Comparison of ENCODE assay signal across 8 cellular contexts in genomic region chr10:87408280-87408573, GRCh38. TPM values are rescaled to one million over a fixed set of nuclear protein-coding genes. Genes with fewer than 3 reads are reported as not detected.
A peak's percentile ranks its signal among the peaks of the same experiment; 100 is the strongest.
DNase-seq lines count a peak whose midpoint lies in the region; ATAC-seq, FAIRE-seq and TF ChIP-seq lines count a peak whose summit lies in the region.
"Not testable (repeated sequence)": the region's sequence is repeated elsewhere in the genome, so short reads cannot be mapped to it uniquely, and the experiment has no call there.
"Had no signal": no experiment of that assay in that cellular context is flagged by ENCODE, and none has a peak within 500 bp of the region (broad histone marks: within the 10 kb centered on the region; RNA-seq: fewer than 3 reads in every experiment).

No MANE protein-coding gene starts in this region.

- H3K9me1 ChIP-seq in endothelial cell of umbilical vein (replicated peaks; ENCODE audit: control insufficient read depth, extremely low read depth, insufficient read depth, low read length): not testable (repeated sequence)

- not testable (repeated sequence) for H3K79me2 ChIP-seq in endothelial cell of umbilical vein (ENCODE audit: control insufficient read depth, insufficient read depth, low read length)

- H3K4me3 ChIP-seq in Caco-2 (ENCODE audit: low read depth, low read length): peak overlapping the region; percentile 11; the same call in 1 of the 2 replicates
- not testable (repeated sequence) for H3K4me3 ChIP-seq in endothelial cell of umbilical vein (replicated peaks in 1 of 3; ENCODE audit: insufficient read depth in 1 of 3, low read depth in 1 of 3, low read length in 3 of 3); naive thymus-derived CD4-positive, alpha-beta T cell (ENCODE audit: low read length)

- not testable (repeated sequence) for FAIRE-seq in endothelial cell of umbilical vein (lab: Jason Lieb, UNC)

- not testable (repeated sequence) for H3K27me3 ChIP-seq in Caco-2 (replicated peaks; ENCODE audit: control insufficient read depth, insufficient read depth, low read length); endothelial cell of umbilical vein (ENCODE audit: control insufficient read depth in 2 of 2, insufficient read depth in 2 of 2, low read length in 2 of 2); naive thymus-derived CD4-positive, alpha-beta T cell (ENCODE audit: control insufficient read depth in 2 of 2, insufficient read depth in 2 of 2, low read length in 2 of 2)

- not testable (repeated sequence) for H3K27ac ChIP-seq in endothelial cell of umbilical vein (ENCODE audit: insufficient read depth, low read depth, low read length); naive thymus-derived CD4-positive, alpha-beta T cell (ENCODE audit: low read depth, low read length)

- not testable (repeated sequence) for H3K4me1 Mint-ChIP-seq in Caco-2 (ENCODE audit: low read depth, unreplicated experiment); T-helper 17 cell; activated T-helper 17 cell treated with anti-CD3 and anti-CD28 coated beads, Interleukin-2, amount 50 U/mL, for 72 hours; naive thymus-derived CD4-positive, alpha-beta T cell

- CTCF ChIA-PET in Caco-2 (lab: Charles Lee); endothelial cell of umbilical vein (lab: Charles Lee); naive thymus-derived CD4-positive, alpha-beta T cell (lab: Charles Lee): not testable (repeated sequence)

- intact Hi-C loops in Caco-2 (cut with micrococcal nuclease; ENCODE audit: unreplicated experiment); endothelial cell of umbilical vein (cut with micrococcal nuclease); naive thymus-derived CD4-positive, alpha-beta T cell (cut with micrococcal nuclease): not testable (repeated sequence)

- not testable (repeated sequence) for H3K36me3 ChIP-seq in Caco-2 (ENCODE audit: control insufficient read depth, insufficient read depth, low read length); endothelial cell of umbilical vein (ENCODE audit: control insufficient read depth in 2 of 2, extremely low read depth in 1 of 2, insufficient read depth in 2 of 2, low read length in 2 of 2); naive thymus-derived CD4-positive, alpha-beta T cell (ENCODE audit: control insufficient read depth in 2 of 3, insufficient read depth in 3 of 3, low read length in 3 of 3)

- ATAC-seq in T-helper 17 cell; activated T-helper 17 cell treated with anti-CD3 and anti-CD28 coated beads, Interleukin-2, amount 50 U/mL, for 72 hours (replicated peaks); naive thymus-derived CD4-positive, alpha-beta T cell: not testable (repeated sequence)

- H3K4me1 ChIP-seq in Caco-2; endothelial cell of umbilical vein (ENCODE audit: control insufficient read depth, extremely low read depth, insufficient read depth, low read length); naive thymus-derived CD4-positive, alpha-beta T cell (ENCODE audit: control insufficient read depth in 2 of 2, insufficient read depth in 2 of 2, low read length in 2 of 2): not testable (repeated sequence)

- H4K20me1 ChIP-seq in endothelial cell of umbilical vein (replicated peaks; ENCODE audit: control insufficient read depth, extremely low read depth, insufficient read depth, low read length): not testable (repeated sequence)

- H3K4me3 Mint-ChIP-seq in Caco-2 (ENCODE audit: unreplicated experiment) (peak overlapping the region; percentile 51), T-helper 17 cell (peak overlapping the region; percentile 45)
- peak overlapping the region; percentile 47 for H3K4me3 Mint-ChIP-seq in activated T-helper 17 cell treated with anti-CD3 and anti-CD28 coated beads, Interleukin-2, amount 50 U/mL, for 72 hours
- H3K4me3 Mint-ChIP-seq in naive thymus-derived CD4-positive, alpha-beta T cell: peak overlapping the region in 7 of 10 donors; percentile 47 to 74 (median 60)

- dilution Hi-C loops in endothelial cell of umbilical vein (cut with MboI; ENCODE audit: extremely low pct_ligation_motif_present, low sequenced_read_pairs): not testable (repeated sequence)

- H3K9me3 Mint-ChIP-seq in Caco-2 (ENCODE audit: unreplicated experiment); activated T-helper 17 cell treated with anti-CD3 and anti-CD28 coated beads, Interleukin-2, amount 50 U/mL, for 72 hours; naive thymus-derived CD4-positive, alpha-beta T cell: not testable (repeated sequence)

- H3K27ac Mint-ChIP-seq in Caco-2 (ENCODE audit: unreplicated experiment); T-helper 17 cell; activated T-helper 17 cell treated with anti-CD3 and anti-CD28 coated beads, Interleukin-2, amount 50 U/mL, for 72 hours; naive thymus-derived CD4-positive, alpha-beta T cell: not testable (repeated sequence)

- POLR2A ChIA-PET in Caco-2 (lab: Charles Lee); endothelial cell of umbilical vein (lab: Charles Lee); naive thymus-derived CD4-positive, alpha-beta T cell (lab: Charles Lee): not testable (repeated sequence)

- not testable (repeated sequence) for BruUV-seq in Caco-2 (replicated peaks; lab: Mats Ljungman, UMichigan); endothelial cell of umbilical vein (replicated peaks; lab: Mats Ljungman, UMichigan)

- H3K9me3 ChIP-seq in Caco-2; T-helper 17 cell (ENCODE audit: control insufficient read depth, low read length, poor library complexity, severe bottlenecking); endothelial cell of umbilical vein (replicated peaks; ENCODE audit: control insufficient read depth, insufficient read depth, low read length); naive thymus-derived CD4-positive, alpha-beta T cell (ENCODE audit: control insufficient read depth in 2 of 3, low read length in 3 of 3): not testable (repeated sequence)

- H3K4me2 ChIP-seq in endothelial cell of umbilical vein (ENCODE audit: insufficient read depth, low read length): peak overlapping the region; percentile 42

- TF ChIP-seq CTCF in Caco-2 (IDR thresholded peaks at IDR 0.05; ENCODE audit: insufficient read depth in 1 of 2, low read depth in 1 of 2, low read length in 1 of 2, severe bottlenecking in 1 of 2, unreplicated experiment in 1 of 2); endothelial cell of umbilical vein (IDR thresholded peaks at IDR 0.05; ENCODE audit: extremely low read depth in 1 of 2, insufficient read depth in 1 of 2, low read depth in 1 of 2, low read length in 2 of 2): not testable (repeated sequence)

- H3K36me3 Mint-ChIP-seq in Caco-2 (ENCODE audit: insufficient read depth, unreplicated experiment); T-helper 17 cell (ENCODE audit: low read depth); activated T-helper 17 cell treated with anti-CD3 and anti-CD28 coated beads, Interleukin-2, amount 50 U/mL, for 72 hours (ENCODE audit: low read depth); naive thymus-derived CD4-positive, alpha-beta T cell: not testable (repeated sequence)

- H3K27me3 Mint-ChIP-seq in Caco-2 (ENCODE audit: insufficient read depth, unreplicated experiment); T-helper 17 cell: not testable (repeated sequence)
- peaks cover 13% of the 10 kb centered on the region for H3K27me3 Mint-ChIP-seq in activated T-helper 17 cell treated with anti-CD3 and anti-CD28 coated beads, Interleukin-2, amount 50 U/mL, for 72 hours
- peaks cover 4 to 43% (median 31%) of the 10 kb centered on the region in 5 donors for H3K27me3 Mint-ChIP-seq in naive thymus-derived CD4-positive, alpha-beta T cell

- H3K9ac ChIP-seq in endothelial cell of umbilical vein (replicated peaks; ENCODE audit: extremely low read depth, insufficient read depth, low read length): not testable (repeated sequence)

- not testable (repeated sequence) for DNase-seq in Caco-2; T-helper 17 cell; naive thymus-derived CD4-positive, alpha-beta T cell
- DNase-seq in brain pericyte (ENCODE audit: low read depth, low spot score) (peak; percentile 1), endothelial cell of umbilical vein (ENCODE audit: low read depth, low spot score) (peak; percentile 3), kidney tubule cell (ENCODE audit: low spot score) (peak; percentile 1)

- peak overlapping the region; percentile 64 for H2AFZ ChIP-seq in endothelial cell of umbilical vein (ENCODE audit: low read depth, low read length)

- not testable (repeated sequence) for TF ChIP-seq POLR2A in endothelial cell of umbilical vein (IDR thresholded peaks at IDR 0.05; ENCODE audit: low read depth, low read length)

RNA-seq across cellular contexts. Expression of gene NUTM2D, which starts 50.7 kb away (rescaled TPM):
- total RNA-seq in Caco-2 (2022) (2.9 and 4.4 TPM in 2 replicates), T-helper 17 cell (1 to 10 TPM; 1.6 to 2.3 TPM), endothelial cell of umbilical vein (1.3 and 1.6 TPM in 2 replicates)
- under 1 TPM; 0.37 to 0.50 TPM for total RNA-seq in activated T-helper 17 cell treated with anti-CD3 and anti-CD28 coated beads, Interleukin-2, amount 50 U/mL, for 72 hours
- polyA plus RNA-seq in endothelial cell of umbilical vein: 1.4 and 1.9 TPM in 2 replicates
- polyA plus RNA-seq in endothelial cell of umbilical vein (2011; cell fraction: cytosol; rRNA removed): 1.5 and 2.2 TPM in 2 replicates
- polyA plus RNA-seq in endothelial cell of umbilical vein (2011; cell fraction: nucleus; rRNA removed): 3.3 TPM in 2 replicates
- 1.3 and 1.7 TPM in 2 replicates for polyA plus RNA-seq in endothelial cell of umbilical vein (2012)
- polyA minus RNA-seq in endothelial cell of umbilical vein: 1.7 TPM in 2 replicates
- polyA minus RNA-seq in endothelial cell of umbilical vein (2011; cell fraction: cytosol; rRNA and poly(A)+ RNA removed): 0.82 TPM
- 1.9 and 2.1 TPM in 2 replicates for polyA minus RNA-seq in endothelial cell of umbilical vein (2011; cell fraction: nucleus; rRNA and poly(A)+ RNA removed)
- total RNA-seq in naive thymus-derived CD4-positive, alpha-beta T cell: 1 to 10 TPM; 3.6 to 6.4 (median 4.0) TPM
- polyA plus RNA-seq in naive thymus-derived CD4-positive, alpha-beta T cell: under 1 TPM; 0.14 to 0.18 TPM
- polyA plus RNA-seq: CD8-positive, alpha-beta memory T cell had no signal
